Comparison of ENCODE assay signal across 15 cellular contexts in the genomic region with DNA sequence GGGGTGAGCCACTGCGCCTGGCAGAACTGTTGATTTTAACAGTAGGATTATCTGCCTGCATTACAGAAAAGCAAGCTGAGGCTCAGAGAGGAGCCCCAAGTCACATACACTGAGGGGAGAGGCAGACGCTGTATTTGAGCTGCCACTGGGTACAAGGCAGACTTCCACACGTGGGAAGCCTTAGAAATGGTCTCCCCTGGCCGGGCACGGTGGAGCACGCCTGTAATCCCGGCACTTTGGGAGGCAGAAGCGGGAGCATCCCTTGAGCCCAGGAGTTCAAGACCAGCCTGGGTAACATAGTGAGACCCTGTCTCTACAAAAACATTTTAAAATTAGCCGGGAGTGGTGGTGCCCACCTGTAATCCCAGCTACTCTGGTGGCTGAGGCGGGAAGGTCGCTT. TPM values are rescaled to one million over a fixed set of nuclear protein-coding genes. Genes with fewer than 3 reads are reported as not detected.
DNase-seq lines count a peak whose midpoint lies in the region; ATAC-seq and TF ChIP-seq lines count a peak whose summit lies in the region.
"Had no signal": no experiment of that assay in that cellular context is flagged by ENCODE, and none has a peak within 500 bp of the region (broad histone marks: within the 10 kb centered on the region; RNA-seq: fewer than 3 reads in every experiment).

No MANE protein-coding gene starts in this region.

- no peak for ATAC-seq in stimulated activated naive CD8-positive, alpha-beta T cell treated with anti-CD3 and anti-CD28 coated beads, Interleukin-15, amount 100 ng/mL, for 72 hours
- ATAC-seq in T-helper 17 cell (no peak), HG03457 (IDR thresholded peaks at IDR 0.05; ENCODE audit: unreplicated experiment) (no peak), HG03045 (IDR thresholded peaks at IDR 0.05; ENCODE audit: unreplicated experiment) (no peak)

- no peaks in the 10 kb centered on the region for H3K9me3 ChIP-seq in T-helper 17 cell (ENCODE audit: control insufficient read depth, low read length, poor library complexity, severe bottlenecking)
- H3K9me3 ChIP-seq: prostate gland had no signal

- peaks cover 6% of the 10 kb centered on the region for H3K27me3 Mint-ChIP-seq in stimulated activated naive CD8-positive, alpha-beta T cell treated with anti-CD3 and anti-CD28 coated beads, Interleukin-15, Interleukin-2, amounts not matched to agents 100 ng/mL and 50 ng/mL, for 24 hours
- H3K27me3 Mint-ChIP-seq in stimulated activated naive CD8-positive, alpha-beta T cell treated with anti-CD3 and anti-CD28 coated beads, Interleukin-15, amount 100 ng/mL, for 72 hours, result peaks cover 13% of the 10 kb centered on the region
- H3K27me3 Mint-ChIP-seq in T-helper 17 cell, result no peaks in the 10 kb centered on the region
- peaks cover 15% of the 10 kb centered on the region for H3K27me3 Mint-ChIP-seq in endothelial cell (ENCODE audit: unreplicated experiment)
- H3K27me3 Mint-ChIP-seq in type B pancreatic cell, result peaks cover 5% of the 10 kb centered on the region

- DNase-seq in stimulated activated naive CD8-positive, alpha-beta T cell treated with anti-CD3 and anti-CD28 coated beads, Interleukin-15, amount 100 ng/mL, for 72 hours, result no peak
- DNase-seq in T-helper 17 cell (no peak), endothelial cell (ENCODE audit: low spot score) (no peak), type B pancreatic cell (ENCODE audit: extremely low spot score, unreplicated experiment) (no peak), NCI-H82 (lab: John Stamatoyannopoulos, UW) (no peak)
- DNase-seq: activated CD8-positive, alpha-beta memory T cell treated with anti-CD3 and anti-CD28 coated beads, Interleukin-2, amount 50 U/mL, for 4 hours; foreskin keratinocyte; left ventricle myocardium inferior; NCI-H1436; spleen; upper lobe of left lung had no signal

- no peak overlapping the region for H3K27ac Mint-ChIP-seq in stimulated activated naive CD8-positive, alpha-beta T cell treated with anti-CD3 and anti-CD28 coated beads, Interleukin-15, Interleukin-2, amounts not matched to agents 100 ng/mL and 50 ng/mL, for 24 hours
- no peak overlapping the region for H3K27ac Mint-ChIP-seq in stimulated activated naive CD8-positive, alpha-beta T cell treated with anti-CD3 and anti-CD28 coated beads, Interleukin-15, amount 100 ng/mL, for 72 hours
- H3K27ac Mint-ChIP-seq in T-helper 17 cell (no peak overlapping the region), endothelial cell (ENCODE audit: unreplicated experiment) (peak overlapping the region; percentile 52), type B pancreatic cell (no peak overlapping the region)

- H3K4me3 Mint-ChIP-seq in stimulated activated naive CD8-positive, alpha-beta T cell treated with anti-CD3 and anti-CD28 coated beads, Interleukin-15, Interleukin-2, amounts not matched to agents 100 ng/mL and 50 ng/mL, for 24 hours, result peak overlapping the region; percentile 66
- H3K4me3 Mint-ChIP-seq in stimulated activated naive CD8-positive, alpha-beta T cell treated with anti-CD3 and anti-CD28 coated beads, Interleukin-15, amount 100 ng/mL, for 72 hours, result no peak overlapping the region
- peak overlapping the region; percentile 59 for H3K4me3 Mint-ChIP-seq in T-helper 17 cell
- H3K4me3 Mint-ChIP-seq in endothelial cell (ENCODE audit: unreplicated experiment), result no peak overlapping the region
- H3K4me3 Mint-ChIP-seq in type B pancreatic cell, result peak overlapping the region; percentile 71

- no peak for TF ChIP-seq CTCF in endothelial cell (IDR thresholded peaks at IDR 0.05; ENCODE audit: unreplicated experiment)
- TF ChIP-seq CTCF in type B pancreatic cell (conservative IDR thresholded peaks at IDR 0.05), result no peak

- no peaks in the 10 kb centered on the region for H3K36me3 Mint-ChIP-seq in stimulated activated naive CD8-positive, alpha-beta T cell treated with anti-CD3 and anti-CD28 coated beads, Interleukin-15, Interleukin-2, amounts not matched to agents 100 ng/mL and 50 ng/mL, for 24 hours (ENCODE audit: low read depth)
- no peaks in the 10 kb centered on the region for H3K36me3 Mint-ChIP-seq in T-helper 17 cell (ENCODE audit: low read depth)
- no peaks in the 10 kb centered on the region for H3K36me3 Mint-ChIP-seq in endothelial cell (ENCODE audit: low read depth, unreplicated experiment)
- H3K36me3 Mint-ChIP-seq in type B pancreatic cell, result no peaks in the 10 kb centered on the region

- H3K9me3 Mint-ChIP-seq in stimulated activated naive CD8-positive, alpha-beta T cell treated with anti-CD3 and anti-CD28 coated beads, Interleukin-15, Interleukin-2, amounts not matched to agents 100 ng/mL and 50 ng/mL, for 24 hours, result no peaks in the 10 kb centered on the region
- no peaks in the 10 kb centered on the region for H3K9me3 Mint-ChIP-seq in stimulated activated naive CD8-positive, alpha-beta T cell treated with anti-CD3 and anti-CD28 coated beads, Interleukin-15, amount 100 ng/mL, for 72 hours
- H3K9me3 Mint-ChIP-seq in endothelial cell (ENCODE audit: unreplicated experiment) (no peaks in the 10 kb centered on the region), type B pancreatic cell (no peaks in the 10 kb centered on the region)

- peaks cover 4% of the 10 kb centered on the region for H3K4me1 Mint-ChIP-seq in stimulated activated naive CD8-positive, alpha-beta T cell treated with anti-CD3 and anti-CD28 coated beads, Interleukin-15, Interleukin-2, amounts not matched to agents 100 ng/mL and 50 ng/mL, for 24 hours (ENCODE audit: low read depth)
- peaks cover 8% of the 10 kb centered on the region for H3K4me1 Mint-ChIP-seq in stimulated activated naive CD8-positive, alpha-beta T cell treated with anti-CD3 and anti-CD28 coated beads, Interleukin-15, amount 100 ng/mL, for 72 hours
- H3K4me1 Mint-ChIP-seq in T-helper 17 cell, result no peaks in the 10 kb centered on the region
- H3K4me1 Mint-ChIP-seq in endothelial cell (ENCODE audit: unreplicated experiment), result peaks cover 2% of the 10 kb centered on the region
- peaks cover 14% of the 10 kb centered on the region for H3K4me1 Mint-ChIP-seq in type B pancreatic cell (ENCODE audit: unreplicated experiment)

RNA-seq across cellular contexts. Expression of gene FZD9, which starts 0.9 kb away (rescaled TPM):
- total RNA-seq in T-helper 17 cell (not detected), endothelial cell (ENCODE audit: unreplicated experiment) (2.5 TPM), type B pancreatic cell (ENCODE audit: low replicate concordance) (0.38 and 1.9 TPM in 2 replicates)

Comparison
In these comparisons a context has a peak if more than half of its experiments do, and no peak if none do; other contexts are left out.
1. H3K4me3 Mint-ChIP-seq: peak in stimulated activated naive CD8-positive, alpha-beta T cell treated with anti-CD3 and anti-CD28 coated beads, Interleukin-15, Interleukin-2, amounts not matched to agents 100 ng/mL and 50 ng/mL, for 24 hours (single experiment), T-helper 17 cell (single experiment) and type B pancreatic cell (single experiment); none in stimulated activated naive CD8-positive, alpha-beta T cell treated with anti-CD3 and anti-CD28 coated beads, Interleukin-15, amount 100 ng/mL, for 72 hours (0 of 2) and endothelial cell (single experiment).